19 cellular contexts compared by ENCODE assay signal in genomic region chr10:52940921-52941320, GRCh38.
A peak's percentile ranks its signal among the peaks of the same experiment; 100 is the strongest.
DNase-seq lines count a peak whose midpoint lies in the region; FAIRE-seq and TF ChIP-seq lines count a peak whose summit lies in the region.
"Had no signal": no experiment of that assay in that cellular context is flagged by ENCODE, and none has a peak within 500 bp of the region (broad histone marks: within the 10 kb centered on the region; RNA-seq: fewer than 3 reads in every experiment).

No MANE protein-coding gene starts in this region.

- H3K27ac ChIP-seq in MM.1S (ENCODE audit: low read length): peak overlapping the region; percentile 22; the same call in 1 of the 2 replicates
- no peak overlapping the region for H3K27ac ChIP-seq in H1 (ENCODE audit: low read depth, low read length)
- no peak overlapping the region for H3K27ac ChIP-seq in keratinocyte (ENCODE audit: control insufficient read depth, insufficient read depth, low read length)
- no peak overlapping the region for H3K27ac ChIP-seq in brain microvascular endothelial cell
- H3K27ac ChIP-seq: BLaER1, KMS-11 had no signal

- no peak overlapping the region for H3K14ac ChIP-seq in H1 (ENCODE audit: insufficient read length)

- intact Hi-C loops in posterior vena cava (cut with DNase I): no loop called here

- no peaks in the 10 kb centered on the region for H3K27me3 ChIP-seq in MM.1S (replicated peaks; ENCODE audit: insufficient read depth, low read length)
- H3K27me3 ChIP-seq in H1 (replicated peaks in 1 of 4; ENCODE audit: control insufficient read depth in 3 of 4, extremely low read depth in 1 of 4, insufficient read depth in 3 of 4, low read length in 3 of 4): no peaks in the 10 kb centered on the region
- no peaks in the 10 kb centered on the region for H3K27me3 ChIP-seq in keratinocyte (ENCODE audit: control insufficient read depth, extremely low read depth, insufficient read depth, low read length)
- H3K27me3 ChIP-seq in brain microvascular endothelial cell (replicated peaks): no peaks in the 10 kb centered on the region
- H3K27me3 ChIP-seq: BLaER1 had no signal

- no peak for TF ChIP-seq RAD21 in H1 (IDR thresholded peaks at IDR 0.05 in 1 of 2, conservative IDR thresholded peaks at IDR 0.05 in 1 of 2; ENCODE audit: low read depth in 2 of 2, low read length in 2 of 2)

- TF ChIP-seq POLR2A in H1 (IDR thresholded peaks at IDR 0.05; ENCODE audit: control extremely low read depth in 1 of 2, low read depth in 2 of 2, low read length in 2 of 2): no peak

- no peak overlapping the region; the same call in 1 of the 2 replicates for H2BK5ac ChIP-seq in H1 (ENCODE audit: low read depth, low read length)

- POLR2A ChIA-PET in H1 (lab: Charles Lee; ENCODE audit: partially characterized antibody): no interaction called here

- H3K4me3 ChIP-seq in MM.1S (ENCODE audit: low read length) (peak overlapping the region; percentile 30; the same call in 1 of the 2 replicates), H1 (ENCODE audit: extremely low read depth in 1 of 4, insufficient read depth in 2 of 4, low read depth in 3 of 4, low read length in 4 of 4) (no peak overlapping the region), keratinocyte (ENCODE audit: control insufficient read depth in 2 of 3, extremely low read depth in 1 of 3, insufficient read depth in 2 of 3, low read depth in 1 of 3, low read length in 3 of 3) (peak overlapping the region; percentile 21 to 51 (median 50)), brain microvascular endothelial cell (ENCODE audit: low read depth, low read length) (no peak overlapping the region)
- H3K4me3 ChIP-seq: BLaER1, GM12878 had no signal

- no peaks in the 10 kb centered on the region for H3K9me2 ChIP-seq in MM.1S (replicated peaks; ENCODE audit: insufficient read depth, low read length)

- WGBS in H1 (ENCODE audit: extremely low coverage in 1 of 2, insufficient coverage in 1 of 2, insufficient read length in 1 of 2, insufficient replicate concordance in 2 of 2, low coverage in 1 of 2, low lambda C conversion rate in 2 of 2, missing lambda C conversion rate in 1 of 2), 2 experiments: 87% methylated on average over 12 of the region's 12 CpGs; no CpG with 5 or more reads in 1 of the 2 experiments

- H2BK120ac ChIP-seq in H1 (replicated peaks; ENCODE audit: low read depth, low read length): peak overlapping the region; percentile 26

- H3K4me2 ChIP-seq in MM.1S (ENCODE audit: low read depth, low read length): peak overlapping the region; percentile 51; the same call in 1 of the 2 replicates
- H3K4me2 ChIP-seq in H1 (ENCODE audit: insufficient read depth in 1 of 2, low read depth in 2 of 2, low read length in 2 of 2): no peak overlapping the region
- peak overlapping the region; percentile 74 for H3K4me2 ChIP-seq in keratinocyte (ENCODE audit: control insufficient read depth, extremely low read depth, insufficient read depth, low read depth, low read length)
- H3K4me2 ChIP-seq: BLaER1, KMS-11 had no signal

- no peak overlapping the region for H4K5ac ChIP-seq in H1 (ENCODE audit: insufficient read length, low read depth, low read length)

- no peak overlapping the region for H2BK15ac ChIP-seq in H1 (ENCODE audit: low read length)

- H3K36me3 ChIP-seq in MM.1S (replicated peaks; ENCODE audit: insufficient read depth, low read length) (no peaks in the 10 kb centered on the region), H1 (ENCODE audit: control insufficient read depth in 2 of 4, insufficient read depth in 4 of 4, low read length in 3 of 4) (no peaks in the 10 kb centered on the region; a peak in 1 of 8 replicates), keratinocyte (ENCODE audit: control insufficient read depth in 2 of 2, extremely low read depth in 1 of 2, insufficient read depth in 2 of 2, low read length in 2 of 2) (no peaks in the 10 kb centered on the region), brain microvascular endothelial cell (replicated peaks) (no peaks in the 10 kb centered on the region)
- H3K36me3 ChIP-seq: BLaER1 had no signal

- no peak overlapping the region for H3K4ac ChIP-seq in H1 (replicated peaks; ENCODE audit: insufficient read length, low read depth, low read length)

- H3F3A ChIP-seq in MM.1S (ENCODE audit: insufficient read depth, low read length): no peaks in the 10 kb centered on the region

- H3K79me2 ChIP-seq in MM.1S (ENCODE audit: low read length) (no peaks in the 10 kb centered on the region), H1 (ENCODE audit: control insufficient read depth in 1 of 2, insufficient read depth in 2 of 2, low read length in 2 of 2) (no peaks in the 10 kb centered on the region), keratinocyte (ENCODE audit: control insufficient read depth, insufficient read depth, low read length) (no peaks in the 10 kb centered on the region)

- CTCF ChIA-PET in H1 (lab: Charles Lee; ENCODE audit: partially characterized antibody): interaction anchor here (2.1 kb wide), 1 partner anchor 9 kb away, joined by 10 read pairs; no protein-coding TSS in a partner anchor

- H3K4me1 ChIP-seq in MM.1S (ENCODE audit: low read length) (no peaks in the 10 kb centered on the region), H1 (replicated peaks in 1 of 4; ENCODE audit: control insufficient read depth in 3 of 4, insufficient read depth in 4 of 4, low read length in 3 of 4) (no peaks in the 10 kb centered on the region; a peak in 1 of 7 replicates), keratinocyte (ENCODE audit: control insufficient read depth, extremely low read depth, insufficient read depth, low read length) (peaks cover 6% of the 10 kb centered on the region)
- H3K4me1 ChIP-seq: BLaER1 had no signal

- no peak for TF ChIP-seq EP300 in H1 (IDR thresholded peaks at IDR 0.05; ENCODE audit: borderline replicate concordance in 1 of 2, low read depth in 2 of 2, low read length in 2 of 2)

- no peaks in the 10 kb centered on the region for H3K23me2 ChIP-seq in H1 (ENCODE audit: low read depth, low read length)

- H2AFZ ChIP-seq in MM.1S (ENCODE audit: low read length): peak overlapping the region; percentile 30
- peak overlapping the region; percentile 2; the same call in 1 of the 2 replicates for H2AFZ ChIP-seq in H1 (ENCODE audit: low read length)
- peak overlapping the region; percentile 90 for H2AFZ ChIP-seq in keratinocyte (ENCODE audit: control insufficient read depth, low read length)

- H3K9me1 ChIP-seq in keratinocyte (ENCODE audit: control insufficient read depth, extremely low read depth, insufficient read depth, low read length): no peaks in the 10 kb centered on the region

- H4K20me1 ChIP-seq in MM.1S (ENCODE audit: insufficient read depth, low read length) (no peaks in the 10 kb centered on the region), H1 (replicated peaks in 1 of 2; ENCODE audit: control insufficient read depth in 1 of 2, insufficient read depth in 2 of 2, low read length in 2 of 2) (no peaks in the 10 kb centered on the region), keratinocyte (ENCODE audit: control insufficient read depth, extremely low read depth, insufficient read depth, low read length) (no peaks in the 10 kb centered on the region)
- H4K20me1 ChIP-seq: BLaER1 had no signal

- DNase-seq in MM.1S (peak; percentile 56), H1 (ENCODE audit: low read depth in 1 of 2, low spot score in 2 of 2) (no peak), keratinocyte (ENCODE audit: low read depth, low spot score) (no peak), posterior vena cava (ENCODE audit: low spot score) (peak; percentile 43), brain microvascular endothelial cell (no peak), kidney tubule cell (ENCODE audit: low spot score) (no peak)
- DNase-seq in activated CD4-positive, alpha-beta T cell treated with anti-CD3 and anti-CD28 coated beads, Interleukin-2, amount 50 U/mL, for 4 hours: no peak
- DNase-seq: CD4-positive, alpha-beta memory T cell; GF-D8; H7; NCI-H1436 treated with DMSO at 0.1 percent for 48 hours; NCI-H2081; NCI-H2171 treated with DMSO at 0.1 percent for 48 hours; NCI-H446; NCI-H526 treated with DMSO at 0.1 percent for 48 hours; SHP77 treated with DMSO at 0.1 percent for 48 hours had no signal

- in situ Hi-C loops in brain microvascular endothelial cell (cut with HindIII; ENCODE audit: low pct_ligation_motif_present, low sequenced_read_pairs): no loop called here

- H3K18ac ChIP-seq in H1 (ENCODE audit: extremely low read depth, low read length): 0 out of 2 replicates have a peak overlapping the region, but pooled peaks have one; percentile 36

- H3K56ac ChIP-seq in H1 (replicated peaks; ENCODE audit: insufficient read length, low read depth, low read length): no peak overlapping the region

- H2BK20ac ChIP-seq in H1 (ENCODE audit: low read length): no peak overlapping the region

- FAIRE-seq in H1 (lab: Jason Lieb, UNC) (no peak), keratinocyte (lab: Jason Lieb, UNC) (peak; percentile 23)
- FAIRE-seq: GM12878 had no signal

- dilution Hi-C loops in keratinocyte (cut with MboI; ENCODE audit: extremely low pct_ligation_motif_present, low sequenced_read_pairs): no loop called here

- TF ChIP-seq CTCF in MM.1S (IDR thresholded peaks at IDR 0.05; ENCODE audit: low read length) (no peak), H1 (IDR thresholded peaks at IDR 0.05; ENCODE audit: control extremely low read depth in 1 of 3, insufficient read depth in 1 of 3, low read depth in 1 of 3, low read length in 3 of 3) (no peak), keratinocyte (optimal IDR thresholded peaks at IDR 0.05 in 1 of 3, IDR thresholded peaks at IDR 0.05 in 1 of 3, conservative IDR thresholded peaks at IDR 0.05 in 1 of 3; ENCODE audit: extremely low read depth in 1 of 3, insufficient read depth in 2 of 3, low read length in 3 of 3) (no peak), brain microvascular endothelial cell (IDR thresholded peaks at IDR 0.05; ENCODE audit: low read depth, low read length, missing control alignments) (no peak)

- H3K9ac ChIP-seq in MM.1S (ENCODE audit: low read length) (no peak overlapping the region), H1 (replicated peaks in 1 of 4; ENCODE audit: extremely low read depth in 1 of 4, low read depth in 3 of 4, low read length in 3 of 4) (no peak overlapping the region), keratinocyte (ENCODE audit: control insufficient read depth, extremely low read depth, insufficient read depth, low read length) (peak overlapping the region; percentile 31)
- H3K9ac ChIP-seq: BLaER1, KMS-11 had no signal

- H3K23ac ChIP-seq in H1 (ENCODE audit: insufficient read length): no peak overlapping the region

- no peaks in the 10 kb centered on the region for H3K79me1 ChIP-seq in H1 (ENCODE audit: low read depth, low read length)

- peak overlapping the region; percentile 86; the same call in 1 of the 2 replicates for H4K8ac ChIP-seq in H1 (ENCODE audit: extremely low read depth, insufficient read depth, low read length)

- H3K9me3 ChIP-seq in MM.1S (replicated peaks; ENCODE audit: insufficient read depth, low read length) (no peaks in the 10 kb centered on the region), H1 (ENCODE audit: insufficient read depth in 2 of 2, low read depth in 1 of 2, low read length in 1 of 2) (no peaks in the 10 kb centered on the region; a peak in 1 of 4 replicates), keratinocyte (ENCODE audit: control insufficient read depth, low read depth, low read length) (no peaks in the 10 kb centered on the region)
- H3K9me3 ChIP-seq: BLaER1 had no signal

- H2AK5ac ChIP-seq in H1 (ENCODE audit: low read depth, low read length): no peak overlapping the region

- H4K91ac ChIP-seq in H1 (replicated peaks; ENCODE audit: insufficient read length, low read length): peak overlapping the region; percentile 25

- no peak overlapping the region for H2BK12ac ChIP-seq in H1 (ENCODE audit: low read depth, low read length)

Comparison
In these comparisons a context has a peak if more than half of its experiments do, and no peak if none do; other contexts are left out.
1. DNase-seq: peak in MM.1S (single experiment) and posterior vena cava (single experiment); none in H1 (0 of 2), keratinocyte (single experiment), brain microvascular endothelial cell (single experiment), activated CD4-positive, alpha-beta T cell treated with anti-CD3 and anti-CD28 coated beads, Interleukin-2, amount 50 U/mL, for 4 hours (0 of 2) and kidney tubule cell (single experiment).
2. H2AFZ ChIP-seq: peak in every context shown above with its lines; median percentile 90 in keratinocyte; 30 in MM.1S; 2 in H1.
3. H3K4me2 ChIP-seq: peak in MM.1S (single experiment) and keratinocyte (single experiment); none in H1 (0 of 2).
4. H3K4me3 ChIP-seq: peak in MM.1S (single experiment) and keratinocyte (3 of 3); none in H1 (0 of 4) and brain microvascular endothelial cell (single experiment).